In the genomic region with DNA sequence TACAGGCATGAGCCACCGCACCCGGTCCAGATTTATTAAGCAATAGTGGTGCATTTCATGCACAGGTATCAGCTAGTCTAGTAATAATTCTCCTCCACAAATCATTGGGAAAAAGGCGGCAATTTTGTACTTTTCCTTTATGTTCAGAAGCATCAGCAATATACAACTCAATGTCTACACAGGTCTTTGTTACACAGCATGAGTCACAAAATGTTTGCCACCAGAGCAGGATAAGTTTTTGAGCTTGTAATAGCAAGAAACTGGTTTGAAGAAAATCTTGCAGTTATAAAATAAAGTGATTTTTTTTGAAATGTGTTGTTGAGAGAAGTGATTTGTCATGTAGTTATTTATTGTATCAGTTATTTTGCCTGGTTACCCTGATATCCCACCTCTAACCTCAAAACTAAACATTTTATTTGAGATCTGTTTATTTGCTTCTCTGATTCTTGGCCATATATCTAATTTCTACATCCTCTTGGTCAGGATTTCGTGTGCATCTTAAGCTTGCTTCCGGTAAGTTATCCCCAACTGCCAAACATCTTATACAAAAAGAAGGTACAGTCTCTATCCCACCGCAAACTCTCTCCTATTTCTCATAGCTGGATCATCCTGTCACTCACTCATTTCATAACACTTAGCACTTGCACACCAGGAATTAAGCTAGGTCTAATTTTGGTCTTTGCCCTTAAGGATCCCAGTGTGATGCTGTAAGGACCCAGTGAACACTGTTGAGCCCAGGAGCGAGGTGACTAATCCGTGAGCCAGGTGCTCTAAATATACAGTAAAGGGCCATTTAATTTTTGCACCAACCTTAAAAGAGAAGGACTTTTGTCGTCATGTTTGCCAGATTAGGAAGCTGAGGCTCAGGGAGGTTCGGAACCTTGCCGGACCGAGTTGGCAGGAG, we compare ENCODE assay signal across 1 cellular context.
TF ChIP-seq lines count a peak whose summit lies in the region.

No MANE protein-coding gene starts in this region.

TF ChIP-seq in GM12878, 131 proteins besides CTCF, POLR2A, EP300 and RAD21:
- no peak for TF ChIP-seq DPF2 (IDR thresholded peaks at IDR 0.05)
- no peak for TF ChIP-seq FOXM1 (IDR thresholded peaks at IDR 0.05; ENCODE audit: low read depth, low read length)
- TF ChIP-seq, protein P1, sequence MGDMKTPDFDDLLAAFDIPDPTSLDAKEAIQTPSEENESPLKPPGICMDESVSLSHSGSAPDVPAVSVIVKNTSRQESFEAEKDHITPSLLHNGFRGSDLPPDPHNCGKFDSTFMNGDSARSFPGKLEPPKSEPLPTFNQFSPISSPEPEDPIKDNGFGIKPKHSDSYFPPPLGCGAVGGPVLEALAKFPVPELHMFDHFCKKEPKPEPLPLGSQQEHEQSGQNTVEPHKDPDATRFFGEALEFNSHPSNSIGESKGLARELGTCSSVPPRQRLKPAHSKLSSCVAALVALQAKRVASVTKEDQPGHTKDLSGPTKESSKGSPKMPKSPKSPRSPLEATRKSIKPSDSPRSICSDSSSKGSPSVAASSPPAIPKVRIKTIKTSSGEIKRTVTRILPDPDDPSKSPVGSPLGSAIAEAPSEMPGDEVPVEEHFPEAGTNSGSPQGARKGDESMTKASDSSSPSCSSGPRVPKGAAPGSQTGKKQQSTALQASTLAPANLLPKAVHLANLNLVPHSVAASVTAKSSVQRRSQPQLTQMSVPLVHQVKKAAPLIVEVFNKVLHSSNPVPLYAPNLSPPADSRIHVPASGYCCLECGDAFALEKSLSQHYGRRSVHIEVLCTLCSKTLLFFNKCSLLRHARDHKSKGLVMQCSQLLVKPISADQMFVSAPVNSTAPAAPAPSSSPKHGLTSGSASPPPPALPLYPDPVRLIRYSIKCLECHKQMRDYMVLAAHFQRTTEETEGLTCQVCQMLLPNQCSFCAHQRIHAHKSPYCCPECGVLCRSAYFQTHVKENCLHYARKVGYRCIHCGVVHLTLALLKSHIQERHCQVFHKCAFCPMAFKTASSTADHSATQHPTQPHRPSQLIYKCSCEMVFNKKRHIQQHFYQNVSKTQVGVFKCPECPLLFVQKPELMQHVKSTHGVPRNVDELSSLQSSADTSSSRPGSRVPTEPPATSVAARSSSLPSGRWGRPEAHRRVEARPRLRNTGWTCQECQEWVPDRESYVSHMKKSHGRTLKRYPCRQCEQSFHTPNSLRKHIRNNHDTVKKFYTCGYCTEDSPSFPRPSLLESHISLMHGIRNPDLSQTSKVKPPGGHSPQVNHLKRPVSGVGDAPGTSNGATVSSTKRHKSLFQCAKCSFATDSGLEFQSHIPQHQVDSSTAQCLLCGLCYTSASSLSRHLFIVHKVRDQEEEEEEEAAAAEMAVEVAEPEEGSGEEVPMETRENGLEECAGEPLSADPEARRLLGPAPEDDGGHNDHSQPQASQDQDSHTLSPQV (IDR thresholded peaks at IDR 0.05), result no peak
- TF ChIP-seq CHD4 (IDR thresholded peaks at IDR 0.05), result no peak
- no peak for TF ChIP-seq RBBP5 (conservative IDR thresholded peaks at IDR 0.05)
- no peak for TF ChIP-seq CEBPB (IDR thresholded peaks at IDR 0.05; ENCODE audit: borderline replicate concordance in 1 of 2, low read depth in 2 of 2, low read length in 2 of 2)
- TF ChIP-seq, protein P2, sequence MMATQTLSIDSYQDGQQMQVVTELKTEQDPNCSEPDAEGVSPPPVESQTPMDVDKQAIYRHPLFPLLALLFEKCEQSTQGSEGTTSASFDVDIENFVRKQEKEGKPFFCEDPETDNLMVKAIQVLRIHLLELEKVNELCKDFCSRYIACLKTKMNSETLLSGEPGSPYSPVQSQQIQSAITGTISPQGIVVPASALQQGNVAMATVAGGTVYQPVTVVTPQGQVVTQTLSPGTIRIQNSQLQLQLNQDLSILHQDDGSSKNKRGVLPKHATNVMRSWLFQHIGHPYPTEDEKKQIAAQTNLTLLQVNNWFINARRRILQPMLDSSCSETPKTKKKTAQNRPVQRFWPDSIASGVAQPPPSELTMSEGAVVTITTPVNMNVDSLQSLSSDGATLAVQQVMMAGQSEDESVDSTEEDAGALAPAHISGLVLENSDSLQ (IDR thresholded peaks at IDR 0.05), result peak; percentile 61
